Comparison of ENCODE assay signal across 21 cellular contexts in the genomic region with DNA sequence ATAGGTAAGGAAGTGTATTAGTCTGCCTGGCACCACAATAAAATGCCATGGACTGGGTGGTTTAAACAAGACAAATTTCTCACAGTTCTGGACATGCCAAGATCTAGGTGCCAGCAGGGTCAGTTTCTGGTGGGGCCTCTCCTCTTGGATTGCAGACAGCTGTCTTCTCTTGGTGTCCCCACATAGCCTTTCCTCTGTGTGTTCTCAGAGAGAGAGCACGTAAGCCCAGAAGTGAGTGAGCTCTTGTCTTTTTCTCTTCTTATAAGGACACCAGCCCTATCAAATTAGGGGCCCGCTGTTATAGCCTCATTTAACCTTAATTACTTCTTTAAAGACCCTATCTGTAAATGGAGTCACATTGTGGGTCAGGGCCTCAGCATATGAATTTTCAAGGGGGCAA. TPM values are rescaled to one million over a fixed set of nuclear protein-coding genes. Genes with fewer than 3 reads are reported as not detected.
"Had no signal": no experiment of that assay in that cellular context is flagged by ENCODE, and none has a peak within 500 bp of the region (broad histone marks: within the 10 kb centered on the region; RNA-seq: fewer than 3 reads in every experiment).

No MANE protein-coding gene starts in this region.

- H3K4me3 ChIP-seq: cardiac muscle cell had no signal

- H3K27me3 ChIP-seq: brain microvascular endothelial cell, cardiac muscle cell had no signal

- H3K9ac ChIP-seq: KMS-11 had no signal

- DNase-seq: activated CD4-positive, alpha-beta memory T cell treated with anti-CD3 and anti-CD28 coated beads, Interleukin-2, amount 10 ng/mL, durations not matched to agents 7 days and 5 days; activated CD4-positive, alpha-beta T cell treated with anti-CD3 and anti-CD28 coated beads for 36 hours; activated CD4-positive, alpha-beta T cell treated with anti-CD3 and anti-CD28 coated beads, Interleukin-2, amount 50 U/mL, for 1 hour; activated gamma-delta T cell treated with Interleukin-2 at 50 U/mL for 16 hours; activated naive CD4-positive, alpha-beta T cell treated with anti-CD3 and anti-CD28 coated beads, Interleukin-2, amount 10 ng/mL, durations not matched to agents 7 days and 5 days; activated naive CD8-positive, alpha-beta T cell treated with anti-CD3 and anti-CD28 coated beads for 36 hours; activated T-cell treated with anti-CD3 and anti-CD28 coated beads, Interleukin-2, amount 50 U/mL, for 72 hours; brain microvascular endothelial cell; NCI-H1092; NCI-H187 treated with DMSO at 0.1 percent for 48 hours; NCI-H2107; NCI-H2171 treated with DMSO at 0.1 percent for 48 hours; SIG-M5; T-cell; T-helper 2 cell; WERI-Rb-1 had no signal

- H3K27ac ChIP-seq: brain microvascular endothelial cell, cardiac muscle cell, KMS-11, WERI-Rb-1 had no signal

- H3K36me3 ChIP-seq: brain microvascular endothelial cell, cardiac muscle cell, WERI-Rb-1 had no signal

- H3K4me2 ChIP-seq: KMS-11 had no signal

RNA-seq across cellular contexts. Expression of a gene that starts 28.3 kb away (rescaled TPM):
- total RNA-seq: activated CD4-positive, alpha-beta T cell treated with anti-CD3 and anti-CD28 coated beads for 36 hours had no signal

RNA-seq across cellular contexts. Expression of a gene that starts 37.8 kb away (rescaled TPM):
- total RNA-seq: activated CD4-positive, alpha-beta memory T cell treated with anti-CD3 and anti-CD28 coated beads, Interleukin-2, amount 10 ng/mL, durations not matched to agents 7 days and 5 days; activated CD4-positive, alpha-beta T cell treated with anti-CD3 and anti-CD28 coated beads for 36 hours; activated CD8-positive, alpha-beta memory T cell treated with anti-CD3 and anti-CD28 coated beads for 36 hours; activated naive CD8-positive, alpha-beta T cell treated with anti-CD3 and anti-CD28 coated beads for 36 hours; activated T-cell treated with anti-CD3 and anti-CD28 coated beads, Interleukin-2, amount 50 U/mL, for 72 hours; activated T-helper 2 cell treated with anti-CD3 and anti-CD28 coated beads, Interferon-gamma antibody, Interleukin-2, Interleukin-4, amounts not matched to agents 10 μg/mL and 5 μg/mL and 100 μg/mL, durations not matched to agents 14 hours and 24 hours and 36 hours; MCF 10A; T-cell had no signal
